Comparison of ENCODE assay signal across 13 cellular contexts in the genomic region with DNA sequence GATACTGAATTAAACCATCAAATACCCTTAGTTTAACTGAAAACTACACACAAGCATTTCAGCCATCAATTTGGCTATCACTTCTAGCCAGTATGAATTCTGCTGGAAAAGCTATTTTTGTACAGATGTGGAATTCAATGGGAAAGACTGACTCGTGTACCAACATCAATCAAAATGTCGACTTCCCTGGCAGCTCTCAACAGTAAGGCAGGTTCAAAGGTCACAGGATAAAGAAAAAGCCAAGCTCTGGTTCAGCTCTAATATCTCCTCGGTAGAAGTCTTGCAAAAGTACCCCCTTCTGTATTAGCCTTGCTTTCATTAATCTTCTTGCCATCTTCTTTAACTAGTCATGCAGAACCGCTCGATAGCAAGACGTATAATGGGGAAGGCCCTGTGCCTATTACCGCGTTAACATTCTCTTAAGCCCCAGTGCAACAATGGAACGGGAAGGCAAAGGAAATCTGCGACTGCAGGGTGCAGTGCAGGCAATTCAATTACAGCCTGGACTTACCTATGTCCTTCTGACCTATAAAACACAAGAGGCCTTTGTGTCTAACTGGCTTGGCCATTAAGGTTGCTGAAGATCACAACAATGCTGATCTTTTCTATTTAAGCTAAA.
DNase-seq lines count a peak whose midpoint lies in the region; ATAC-seq and TF ChIP-seq lines count a peak whose summit lies in the region.
"Had no signal": no experiment of that assay in that cellular context is flagged by ENCODE, and none has a peak within 500 bp of the region (broad histone marks: within the 10 kb centered on the region; RNA-seq: fewer than 3 reads in every experiment).

No MANE protein-coding gene starts in this region.

- peak overlapping the region; percentile 8 for H3K4me3 Mint-ChIP-seq in neural crest cell
- H3K4me3 Mint-ChIP-seq: activated B cell treated with CpG ODN at 0.5 μM for 24 hours; activated naive CD8-positive, alpha-beta T cell treated with anti-CD3 and anti-CD28 coated beads, Interleukin-2, amount 50 U/mL, for 24 hours had no signal

- peaks cover 13% of the 10 kb centered on the region for H3K36me3 Mint-ChIP-seq in neural crest cell (ENCODE audit: low read depth)

- H3K27me3 Mint-ChIP-seq in neural crest cell (ENCODE audit: low read depth): no peaks in the 10 kb centered on the region
- H3K27me3 Mint-ChIP-seq: activated B cell treated with CpG ODN at 0.5 μM for 24 hours; activated naive CD8-positive, alpha-beta T cell treated with anti-CD3 and anti-CD28 coated beads, Interleukin-2, amount 50 U/mL, for 24 hours had no signal

- TF ChIP-seq CTCF in neural crest cell (conservative IDR thresholded peaks at IDR 0.05): no peak

- ATAC-seq in GM21381 (IDR thresholded peaks at IDR 0.05; ENCODE audit: unreplicated experiment) (no peak), HG02938 (IDR thresholded peaks at IDR 0.05; ENCODE audit: unreplicated experiment) (no peak)
- ATAC-seq: activated naive CD8-positive, alpha-beta T cell treated with anti-CD3 and anti-CD28 coated beads, Interleukin-2, amount 50 U/mL, for 24 hours had no signal

- peaks cover 37% of the 10 kb centered on the region for H3K4me1 Mint-ChIP-seq in neural crest cell
- H3K4me1 Mint-ChIP-seq: activated B cell treated with CpG ODN at 0.5 μM for 24 hours; activated naive CD8-positive, alpha-beta T cell treated with anti-CD3 and anti-CD28 coated beads, Interleukin-2, amount 50 U/mL, for 24 hours had no signal

- peak overlapping the region; percentile 93 for H3K27ac Mint-ChIP-seq in neural crest cell (ENCODE audit: unreplicated experiment)
- H3K27ac Mint-ChIP-seq: activated B cell treated with CpG ODN at 0.5 μM for 24 hours; activated naive CD8-positive, alpha-beta T cell treated with anti-CD3 and anti-CD28 coated beads, Interleukin-2, amount 50 U/mL, for 24 hours had no signal

- H3K9me3 Mint-ChIP-seq in neural crest cell: peaks cover 3% of the 10 kb centered on the region

- DNase-seq in ELF-1 (ENCODE audit: low read depth, low spot score) (peak; percentile 30), NCI-H226 (peak; percentile 81), ecto neural progenitor cell (ENCODE audit: low spot score) (peak; percentile 69), neural crest cell (ENCODE audit: low read depth, low spot score) (no peak), SKM-1 treated with dmso at 0.1 percent for 144 hours (lab: John Stamatoyannopoulos, UW; ENCODE audit: unreplicated experiment) (no peak), amygdala (lab: John Stamatoyannopoulos, UW) (no peak)
- DNase-seq: activated B cell treated with CpG ODN at 0.5 μM for 24 hours; activated naive CD8-positive, alpha-beta T cell treated with anti-CD3 and anti-CD28 coated beads, Interleukin-2, amount 50 U/mL, for 24 hours; central memory CD4-positive, alpha-beta T cell; foreskin melanocyte; NK-92 treated with Interleukin-12 subunit alpha and Interleukin-12 subunit beta, amount 100 ng/mL, for 24 hours had no signal

Comparison
In these comparisons a context has a peak if more than half of its experiments do, and no peak if none do; other contexts are left out.
1. DNase-seq: peak in ELF-1 (single experiment), NCI-H226 (single experiment) and ecto neural progenitor cell (single experiment); none in neural crest cell (single experiment), SKM-1 treated with dmso at 0.1 percent for 144 hours (single experiment) and amygdala (0 of 56).